ENCODE assay signal across 27 cellular contexts in genomic region chr1:19068639-19069276, GRCh38.
DNase-seq lines count a peak whose midpoint lies in the region; ATAC-seq, FAIRE-seq and TF ChIP-seq lines count a peak whose summit lies in the region.
"Had no signal": no experiment of that assay in that cellular context is flagged by ENCODE, and none has a peak within 500 bp of the region (broad histone marks: within the 10 kb centered on the region; RNA-seq: fewer than 3 reads in every experiment).

No MANE protein-coding gene starts in this region.

- H4K91ac ChIP-seq in IMR-90 (ENCODE audit: insufficient read depth, low read depth, low read length): no peak overlapping the region

- H3K4me2 ChIP-seq in IMR-90 (ENCODE audit: low read depth, low read length): no peak overlapping the region
- H3K4me2 ChIP-seq in astrocyte (ENCODE audit: low read length): no peak overlapping the region

- H3K27me3 Mint-ChIP-seq in CD4-positive, alpha-beta T cell: no peaks in the 10 kb centered on the region
- H3K27me3 Mint-ChIP-seq in astrocyte (ENCODE audit: low read depth, unreplicated experiment) (peaks cover 5% of the 10 kb centered on the region), neural crest cell (ENCODE audit: low read depth) (no peaks in the 10 kb centered on the region)
- H3K27me3 Mint-ChIP-seq: activated CD8-positive, alpha-beta T cell treated with anti-CD3 and anti-CD28 coated beads for 36 hours had no signal

- in situ Hi-C loops in IMR-90 (cut with MboI; ENCODE audit: low sequenced_read_pairs): no loop called here
- in situ Hi-C loops in ACHN (cut with HindIII; ENCODE audit: low pct_ligation_motif_present, low pct_unique_long_range_greater_than_20kb, low sequenced_read_pairs): no loop called here

- peak overlapping the region; percentile 39 for H3K27ac Mint-ChIP-seq in CD4-positive, alpha-beta T cell
- H3K27ac Mint-ChIP-seq in astrocyte (ENCODE audit: unreplicated experiment): peak overlapping the region; percentile 69
- H3K27ac Mint-ChIP-seq in neural crest cell (ENCODE audit: unreplicated experiment): no peak overlapping the region
- H3K27ac Mint-ChIP-seq: activated CD8-positive, alpha-beta T cell treated with anti-CD3 and anti-CD28 coated beads for 36 hours; activated naive CD4-positive, alpha-beta T cell treated with anti-CD3 and anti-CD28 coated beads for 36 hours; nephron; T-helper 2 cell treated with Interferon-gamma antibody and Interleukin-4, amounts not matched to agents 5 μg/mL and 100 μg/mL, for 36 hours had no signal

- no peaks in the 10 kb centered on the region for H3K79me2 ChIP-seq in astrocyte (ENCODE audit: insufficient read depth, low read length)

- H3K9ac ChIP-seq in IMR-90 (ENCODE audit: low read depth, low read length) (no peak overlapping the region), astrocyte (ENCODE audit: low read length) (no peak overlapping the region)

- peaks cover 5% of the 10 kb centered on the region for H3K36me3 Mint-ChIP-seq in CD4-positive, alpha-beta T cell (ENCODE audit: low read depth)
- peaks cover 7% of the 10 kb centered on the region for H3K36me3 Mint-ChIP-seq in astrocyte (ENCODE audit: low read depth, unreplicated experiment)
- H3K36me3 Mint-ChIP-seq in neural crest cell (ENCODE audit: low read depth): peaks cover 2% of the 10 kb centered on the region

- no peak overlapping the region for H2AFZ ChIP-seq in IMR-90 (replicated peaks; ENCODE audit: low read length, poor library complexity)
- no peak overlapping the region for H2AFZ ChIP-seq in astrocyte (ENCODE audit: low read depth, low read length)

- H3K79me1 ChIP-seq in IMR-90 (ENCODE audit: low read depth in 1 of 2, low read length in 2 of 2): no peaks in the 10 kb centered on the region

- H3K27me3 ChIP-seq in CD4-positive, alpha-beta T cell (ENCODE audit: control insufficient read depth, insufficient read depth, low read length): no peaks in the 10 kb centered on the region
- H3K27me3 ChIP-seq in IMR-90 (ENCODE audit: control insufficient read depth, insufficient read depth, low read length) (no peaks in the 10 kb centered on the region), astrocyte (ENCODE audit: insufficient read depth, low read length) (no peaks in the 10 kb centered on the region), spleen (replicated peaks in 1 of 7) (peaks cover 0 to 4% (median 0%) of the 10 kb centered on the region in 7 donors)
- H3K27me3 ChIP-seq: gastroesophageal sphincter, Peyer's patch had no signal

- BruUV-seq in IMR-90 (replicated peaks; lab: Mats Ljungman, UMichigan): no TSS peak

- H3K27ac ChIP-seq in CD4-positive, alpha-beta T cell (ENCODE audit: low read depth, low read length): no peak overlapping the region
- H3K27ac ChIP-seq in IMR-90 (ENCODE audit: insufficient read depth, low read length) (no peak overlapping the region), astrocyte (ENCODE audit: low read depth, low read length) (no peak overlapping the region), spleen (no peak overlapping the region)
- H3K27ac ChIP-seq: gastroesophageal sphincter, Peyer's patch, SK-N-MC had no signal

- H3K4me3 Mint-ChIP-seq in CD4-positive, alpha-beta T cell: no peak overlapping the region
- no peak overlapping the region for H3K4me3 Mint-ChIP-seq in astrocyte (ENCODE audit: unreplicated experiment)
- H3K4me3 Mint-ChIP-seq in neural crest cell: peak overlapping the region; percentile 34
- H3K4me3 Mint-ChIP-seq: activated CD8-positive, alpha-beta T cell treated with anti-CD3 and anti-CD28 coated beads for 36 hours; activated naive CD4-positive, alpha-beta T cell treated with anti-CD3 and anti-CD28 coated beads for 36 hours; activated T-cell treated with anti-CD3 and anti-CD28 coated beads, Interleukin-2, amount 50 U/mL, for 4 hours; nephron; T-helper 2 cell treated with Interferon-gamma antibody and Interleukin-4, amounts not matched to agents 5 μg/mL and 100 μg/mL, for 36 hours had no signal

- H3K4me1 ChIP-seq in IMR-90 (ENCODE audit: control insufficient read depth, insufficient read depth, low read length) (peaks cover 2% of the 10 kb centered on the region; the same call in 1 of the 2 replicates), astrocyte (ENCODE audit: insufficient read depth, low read length) (peaks cover 21% of the 10 kb centered on the region), spleen (peaks cover 0 to 43% (median 11%) of the 10 kb centered on the region in 6 donors)

- intact Hi-C loops in CD4-positive, alpha-beta T cell (cut with DNase I, micrococcal nuclease): no loop called here
- intact Hi-C loops in IMR-90 (cut with micrococcal nuclease): no loop called here
- intact Hi-C loops in spleen (cut with DNase I; ENCODE audit: low total_unique reads): no loop called here

- FAIRE-seq in astrocyte (lab: Jason Lieb, UNC): no peak
- FAIRE-seq: H1 had no signal

- H2BK120ac ChIP-seq in IMR-90 (ENCODE audit: low read depth, low read length): no peak overlapping the region

- H2BK20ac ChIP-seq in IMR-90 (ENCODE audit: low read depth, low read length): no peak overlapping the region

- peaks cover 39% of the 10 kb centered on the region for H3K4me1 Mint-ChIP-seq in CD4-positive, alpha-beta T cell (ENCODE audit: low read depth)
- H3K4me1 Mint-ChIP-seq in astrocyte (ENCODE audit: low read depth, unreplicated experiment) (peaks cover 5% of the 10 kb centered on the region), neural crest cell (peaks cover 41% of the 10 kb centered on the region)
- H3K4me1 Mint-ChIP-seq: nephron had no signal

- H3K18ac ChIP-seq in IMR-90 (ENCODE audit: low read depth, low read length): no peak overlapping the region

- H4K5ac ChIP-seq in IMR-90 (ENCODE audit: low read depth, low read length): no peak overlapping the region

- H4K8ac ChIP-seq in IMR-90 (ENCODE audit: low read depth in 2 of 2, low read length in 2 of 2): no peak overlapping the region

- POLR2A ChIA-PET in CD4-positive, alpha-beta T cell (lab: Charles Lee): no interaction called here
- POLR2A ChIA-PET in IMR-90 (lab: Charles Lee; ENCODE audit: unreplicated experiment): interaction anchor here (1.1 kb wide), 1 partner anchor 176 kb away, joined by 3 read pairs; no protein-coding TSS in a partner anchor

- H3K4ac ChIP-seq in IMR-90 (ENCODE audit: low read depth, low read length): no peak overlapping the region

- H3K4me3 ChIP-seq in IMR-90 (ENCODE audit: insufficient read depth, low read depth, low read length): no peak overlapping the region
- H3K4me3 ChIP-seq in astrocyte (ENCODE audit: insufficient read depth, low read depth, low read length): no peak overlapping the region
- H3K4me3 ChIP-seq in spleen: no peak overlapping the region
- H3K4me3 ChIP-seq: gastroesophageal sphincter, Peyer's patch, prostate gland, SK-N-MC, tibial nerve had no signal

- no peak for DNase-seq in CD4-positive, alpha-beta T cell
- DNase-seq in IMR-90: no peak
- DNase-seq in astrocyte (ENCODE audit: low read depth): no peak
- DNase-seq in neural crest cell (ENCODE audit: low read depth, low spot score): no peak
- DNase-seq in spleen: no peak
- no peak for DNase-seq in ACHN
- DNase-seq in mucosa of gallbladder (ENCODE audit: low spot score): no peak
- DNase-seq: activated CD8-positive, alpha-beta T cell treated with anti-CD3 and anti-CD28 coated beads for 36 hours; activated naive CD4-positive, alpha-beta T cell treated with anti-CD3 and anti-CD28 coated beads for 36 hours; activated T-cell treated with anti-CD3 and anti-CD28 coated beads, Interleukin-2, amount 50 U/mL, for 4 hours; aorta; cerebellar nuclear complex; KBM-7; left cardiac atrium; NCI-H1694 treated with DMSO at 0.1 percent for 48 hours; NCI-H82; Peyer's patch; stimulated activated CD4-positive, alpha-beta T cell treated with anti-CD3 and anti-CD28 coated beads, Interleukin-2, amount 100 ng/mL, for 24 hours; stimulated activated naive CD4-positive, alpha-beta T cell treated with Interleukin-2 at 50 U/mL for 16 hours had no signal

- no peaks in the 10 kb centered on the region for H3K9me3 Mint-ChIP-seq in CD4-positive, alpha-beta T cell
- no peaks in the 10 kb centered on the region for H3K9me3 Mint-ChIP-seq in astrocyte (ENCODE audit: unreplicated experiment)
- H3K9me3 Mint-ChIP-seq in neural crest cell: no peaks in the 10 kb centered on the region
- H3K9me3 Mint-ChIP-seq: activated CD8-positive, alpha-beta T cell treated with anti-CD3 and anti-CD28 coated beads for 36 hours; activated naive CD4-positive, alpha-beta T cell treated with anti-CD3 and anti-CD28 coated beads for 36 hours; activated T-cell treated with anti-CD3 and anti-CD28 coated beads, Interleukin-2, amount 50 U/mL, for 4 hours; nephron; T-helper 2 cell treated with Interferon-gamma antibody and Interleukin-4, amounts not matched to agents 5 μg/mL and 100 μg/mL, for 36 hours had no signal

- peaks cover 14% of the 10 kb centered on the region for H3K36me3 ChIP-seq in IMR-90 (ENCODE audit: control insufficient read depth, insufficient read depth, low read length)
- H3K36me3 ChIP-seq in astrocyte (ENCODE audit: insufficient read depth, low read length): peaks cover 11% of the 10 kb centered on the region
- peaks cover 0 to 20% (median 13%) of the 10 kb centered on the region in 6 donors for H3K36me3 ChIP-seq in spleen
- H3K36me3 ChIP-seq: prostate gland had no signal

- H3K9me1 ChIP-seq in IMR-90 (ENCODE audit: insufficient read depth, low read length): no peaks in the 10 kb centered on the region

- dilution Hi-C loops in IMR-90 (cut with HindIII; ENCODE audit: low sequenced_read_pairs, unreplicated experiment): no loop called here

- TF ChIP-seq POLR2A in IMR-90 (IDR thresholded peaks at IDR 0.05; ENCODE audit: low read depth, low read length): no peak
- no peak for TF ChIP-seq POLR2A in spleen (IDR thresholded peaks at IDR 0.05)

- no peak overlapping the region for H3K56ac ChIP-seq in IMR-90 (ENCODE audit: extremely low read depth, insufficient read depth, low read length)

- H2BK15ac ChIP-seq in IMR-90 (ENCODE audit: low read depth, low read length): no peak overlapping the region

- 80% methylated on average over 1 of the region's 11 CpGs; no CpG with 5 or more reads in 1 of the 2 experiments for WGBS in IMR-90 (ENCODE audit: extremely low coverage in 2 of 2, insufficient read length in 1 of 2), 2 experiments
- 58 to 77% (median 66%) methylated on average over 9 to 11 of the region's 11 CpGs for WGBS in spleen, 5 donors

- H2AK9ac ChIP-seq in IMR-90 (replicated peaks; ENCODE audit: low read depth, low read length, poor library complexity): peak overlapping the region; percentile 19

- H2AK5ac ChIP-seq in IMR-90 (ENCODE audit: low read depth, low read length): no peak overlapping the region

- no peak for ATAC-seq in CD4-positive, alpha-beta T cell (ENCODE audit: poor library complexity)
- no peak for ATAC-seq in IMR-90 (ENCODE audit: low read depth)
- ATAC-seq: activated CD4-positive, CD25-positive, alpha-beta regulatory T cell treated with anti-CD3 and anti-CD28 coated beads, Interleukin-2, amount 50 U/mL, for 24 hours; activated CD8-positive, alpha-beta T cell treated with anti-CD3 and anti-CD28 coated beads for 36 hours; activated T-cell treated with anti-CD3 and anti-CD28 coated beads, Interleukin-2, amount 50 U/mL, for 4 hours; gastroesophageal sphincter had no signal

- no peaks in the 10 kb centered on the region; the same call in 1 of the 2 replicates for H4K20me1 ChIP-seq in IMR-90 (ENCODE audit: insufficient read depth, low read length)
- peaks cover 7% of the 10 kb centered on the region for H4K20me1 ChIP-seq in astrocyte (ENCODE audit: insufficient read depth, low read length)

- H3K14ac ChIP-seq in IMR-90 (replicated peaks; ENCODE audit: low read depth, low read length): no peak overlapping the region

- TF ChIP-seq RAD21 in IMR-90 (IDR thresholded peaks at IDR 0.05; ENCODE audit: low read length): no peak

- H2BK5ac ChIP-seq in IMR-90 (ENCODE audit: low read depth, low read length, poor library complexity, severe bottlenecking): no peak overlapping the region

- CTCF ChIA-PET in CD4-positive, alpha-beta T cell (lab: Charles Lee): no interaction called here
- CTCF ChIA-PET in IMR-90 (lab: Yijun Ruan, JAX): interaction anchor here (0.6 kb wide), 1 partner anchor 147 kb away, joined by 3 read pairs; no protein-coding TSS in a partner anchor

- no peak overlapping the region for H3K23ac ChIP-seq in IMR-90 (ENCODE audit: low read depth, low read length)

- TF ChIP-seq CTCF in CD4-positive, alpha-beta T cell (IDR thresholded peaks at IDR 0.05): no peak
- TF ChIP-seq CTCF in IMR-90 (conservative IDR thresholded peaks at IDR 0.05; ENCODE audit: low read depth, low read length) (no peak), astrocyte (IDR thresholded peaks at IDR 0.05; ENCODE audit: insufficient read depth, low read depth, low read length) (no peak), neural crest cell (conservative IDR thresholded peaks at IDR 0.05) (no peak), spleen (IDR thresholded peaks at IDR 0.05 in 8 of 11, conservative IDR thresholded peaks at IDR 0.05 in 3 of 11) (no peak)

- H3K9me3 ChIP-seq in CD4-positive, alpha-beta T cell (ENCODE audit: control insufficient read depth, low read length): no peaks in the 10 kb centered on the region
- H3K9me3 ChIP-seq in IMR-90 (ENCODE audit: control insufficient read depth, insufficient read depth, low read length): no peaks in the 10 kb centered on the region
- H3K9me3 ChIP-seq in astrocyte (ENCODE audit: insufficient read depth, low read depth, low read length): no peaks in the 10 kb centered on the region
- no peaks in the 10 kb centered on the region for H3K9me3 ChIP-seq in spleen
- H3K9me3 ChIP-seq: gastroesophageal sphincter, Peyer's patch, prostate gland, tibial nerve had no signal
